In the genomic region with DNA sequence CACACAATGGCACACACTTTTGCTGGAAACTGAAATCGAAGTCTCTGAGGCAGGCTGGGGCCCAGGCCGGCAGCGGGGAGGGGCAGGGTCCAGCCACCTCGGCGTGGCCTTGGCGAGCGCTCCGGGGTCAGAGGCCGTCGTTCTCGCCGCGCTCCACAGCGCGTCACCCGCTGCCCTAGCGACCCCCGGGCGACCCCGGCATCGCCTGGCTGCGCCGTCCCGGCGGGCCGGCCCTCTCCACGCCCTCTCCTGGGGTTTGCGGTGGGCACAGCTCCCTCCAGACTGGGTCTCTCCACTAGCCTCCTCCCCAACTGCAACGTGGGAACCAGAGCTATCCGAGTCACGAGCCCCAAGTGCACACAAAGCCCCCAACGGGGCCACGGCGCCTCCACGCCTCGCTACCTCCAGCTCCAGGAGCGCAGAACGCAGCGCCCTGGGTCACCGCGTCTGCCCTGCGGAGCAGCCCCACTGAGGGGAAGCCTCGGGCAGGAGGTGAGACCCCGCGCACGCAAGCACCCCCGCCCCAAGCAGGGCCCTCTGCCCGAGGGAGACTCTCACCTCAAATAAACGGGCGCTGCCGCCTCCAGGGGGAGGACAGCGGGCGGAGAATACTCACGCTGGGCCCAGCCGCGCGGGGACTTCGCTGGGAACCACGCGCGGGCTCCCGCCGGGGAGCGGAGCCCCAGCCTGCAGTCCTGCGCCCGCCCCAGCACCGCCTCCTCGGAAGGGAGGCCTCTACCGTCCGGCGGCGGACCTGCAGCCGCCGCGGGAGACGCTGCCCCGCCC, we compare ENCODE assay signal across 8 cellular contexts.
DNase-seq lines count a peak whose midpoint lies in the region; ATAC-seq and TF ChIP-seq lines count a peak whose summit lies in the region.

No MANE protein-coding gene starts in this region.

- H3K9me3 ChIP-seq in endodermal cell (ENCODE audit: control insufficient read depth, low read length): no peaks in the 10 kb centered on the region

- no peaks in the 10 kb centered on the region for H3K9me3 Mint-ChIP-seq in endodermal cell

- peaks cover 72% of the 10 kb centered on the region for H3K27me3 Mint-ChIP-seq in endodermal cell (ENCODE audit: insufficient read depth)

- H3K27ac ChIP-seq in endodermal cell (ENCODE audit: low read depth, low read length): no peak overlapping the region

- TF ChIP-seq CTCF in AG09309 (IDR thresholded peaks at IDR 0.05; ENCODE audit: control insufficient read depth, insufficient read depth, low read depth, low read length, missing control alignments): peak; percentile 49
- TF ChIP-seq CTCF in endodermal cell (conservative IDR thresholded peaks at IDR 0.05): peak; percentile 88

- H3K4me1 Mint-ChIP-seq in endodermal cell: peaks cover 7% of the 10 kb centered on the region

- ATAC-seq in GM18909 (IDR thresholded peaks at IDR 0.05; ENCODE audit: poor library complexity, unreplicated experiment) (peak; percentile 98), HG03159 (IDR thresholded peaks at IDR 0.05; ENCODE audit: unreplicated experiment) (peak; percentile 97)

- no peaks in the 10 kb centered on the region for H3K4me1 ChIP-seq in endodermal cell (ENCODE audit: control insufficient read depth, insufficient read depth, low read length)

- no peaks in the 10 kb centered on the region for H3K36me3 Mint-ChIP-seq in endodermal cell (ENCODE audit: low read depth)

- H3K9ac ChIP-seq in endodermal cell (ENCODE audit: extremely low read depth, low read length, poor library complexity, severe bottlenecking): peak overlapping the region; percentile 47

- H3K36me3 ChIP-seq in endodermal cell (ENCODE audit: control insufficient read depth, insufficient read depth, low read length): no peaks in the 10 kb centered on the region

- H3K27me3 ChIP-seq in endodermal cell (ENCODE audit: control insufficient read depth, insufficient read depth, low read length, poor library complexity, severe bottlenecking): peaks cover 52% of the 10 kb centered on the region

- H3K4me3 Mint-ChIP-seq in endodermal cell: peak overlapping the region; percentile 65

- DNase-seq in AG09309 (ENCODE audit: low read depth) (peak; percentile 25), NCI-H510A treated with DMSO at 0.1 percent for 48 hours (lab: John Stamatoyannopoulos, UW) (peak; percentile 62), endodermal cell (peak; percentile 94), middle frontal gyrus (ENCODE audit: extremely low spot score, low spot score) (peak; percentile 31)
- peak; percentile 89 for DNase-seq in activated CD8-positive, alpha-beta memory T cell treated with anti-CD3 and anti-CD28 coated beads for 24 hours
- DNase-seq in stimulated activated CD8-positive, alpha-beta memory T cell treated with anti-CD3 and anti-CD28 coated beads, Interleukin-15, amount 100 ng/mL, for 48 hours (ENCODE audit: low read depth in 2 of 2): peak; percentile 72 to 73

- H3K4me3 ChIP-seq in AG09309 (ENCODE audit: control insufficient read depth, low read depth, low read length) (peak overlapping the region; percentile 61), endodermal cell (ENCODE audit: low read length) (peak overlapping the region; percentile 90)

- 0% methylated on average over 17 to 77 of the region's 77 CpGs for WGBS in endodermal cell (ENCODE audit: insufficient coverage in 1 of 2, insufficient read length in 1 of 2), 2 experiments

- no peak overlapping the region for H3K27ac Mint-ChIP-seq in endodermal cell

Comparison
In these comparisons a context has a peak if more than half of its experiments do, and no peak if none do; other contexts are left out.
1. DNase-seq: peak in every context shown above with its lines; median percentile 94 in endodermal cell; 89 in activated CD8-positive, alpha-beta memory T cell treated with anti-CD3 and anti-CD28 coated beads for 24 hours; 72 in stimulated activated CD8-positive, alpha-beta memory T cell treated with anti-CD3 and anti-CD28 coated beads, Interleukin-15, amount 100 ng/mL, for 48 hours; 62 in NCI-H510A treated with DMSO at 0.1 percent for 48 hours; 31 in middle frontal gyrus; 25 in AG09309.